Comparison of ENCODE assay signal across 27 cellular contexts in genomic region chr1:160149235-160149634, GRCh38. TPM values are rescaled to one million over a fixed set of nuclear protein-coding genes. Genes with fewer than 3 reads are reported as not detected.
DNase-seq lines count a peak whose midpoint lies in the region; ATAC-seq and TF ChIP-seq lines count a peak whose summit lies in the region.
"Had no signal": no experiment of that assay in that cellular context is flagged by ENCODE, and none has a peak within 500 bp of the region (broad histone marks: within the 10 kb centered on the region; RNA-seq: fewer than 3 reads in every experiment).

No MANE protein-coding gene starts in this region.

- no peaks in the 10 kb centered on the region for H3K36me3 ChIP-seq in endodermal cell (ENCODE audit: control insufficient read depth, insufficient read depth, low read length)
- H3K36me3 ChIP-seq: adrenal gland, MG63 had no signal

- H3K9me3 ChIP-seq in endodermal cell (ENCODE audit: control insufficient read depth, low read length): no peaks in the 10 kb centered on the region
- H3K9me3 ChIP-seq: adrenal gland, MG63 had no signal

- no peak overlapping the region for H3K4me3 ChIP-seq in AG10803 (ENCODE audit: low read length)
- no peak overlapping the region for H3K4me3 ChIP-seq in endodermal cell (ENCODE audit: low read length)
- H3K4me3 ChIP-seq: adrenal gland, MG63 had no signal

- no peaks in the 10 kb centered on the region for H3K4me1 ChIP-seq in endodermal cell (ENCODE audit: control insufficient read depth, insufficient read depth, low read length)
- H3K4me1 ChIP-seq: parathyroid adenoma had no signal

- H3K36me3 Mint-ChIP-seq in endodermal cell (ENCODE audit: low read depth): no peaks in the 10 kb centered on the region
- H3K36me3 Mint-ChIP-seq: memory B cell; naive thymus-derived CD8-positive, alpha-beta T cell had no signal

- no peak for TF ChIP-seq CTCF in AG10803 (conservative IDR thresholded peaks at IDR 0.05; ENCODE audit: low read length)
- no peak for TF ChIP-seq CTCF in endodermal cell (conservative IDR thresholded peaks at IDR 0.05)

- peaks cover 2% of the 10 kb centered on the region for H3K4me1 Mint-ChIP-seq in endodermal cell
- H3K4me1 Mint-ChIP-seq: activated CD4-positive, alpha-beta memory T cell treated with anti-CD3 and anti-CD28 coated beads, Interleukin-2, amount 10 ng/mL, durations not matched to agents 7 days and 5 days had no signal

- H3K27me3 Mint-ChIP-seq in endodermal cell (ENCODE audit: insufficient read depth): peaks cover 8% of the 10 kb centered on the region

- DNase-seq in AG10803 (ENCODE audit: low read depth): peak; percentile 40
- peak; percentile 25 for DNase-seq in RKO (ENCODE audit: low spot score)
- peak; percentile 27 for DNase-seq in fibroblast of peridontal ligament (ENCODE audit: extremely low read depth)
- DNase-seq in endodermal cell: no peak
- DNase-seq: activated CD4-positive, alpha-beta memory T cell treated with anti-CD3 and anti-CD28 coated beads, Interleukin-2, amount 10 ng/mL, durations not matched to agents 7 days and 5 days; activated CD4-positive, CD25-positive, alpha-beta regulatory T cell; activated gamma-delta T cell; activated T-cell treated with anti-CD3 and anti-CD28 coated beads for 4 hours; central memory CD4-positive, alpha-beta T cell; GDM1; kidney glomerular epithelial cell; MG63; naive thymus-derived CD8-positive, alpha-beta T cell; NCI-H1436; NCI-H524 treated with DMSO at 0.1 percent for 48 hours; substantia nigra; T1000 had no signal

- H3K9ac ChIP-seq in endodermal cell (ENCODE audit: extremely low read depth, low read length, poor library complexity, severe bottlenecking): no peak overlapping the region
- H3K9ac ChIP-seq: parathyroid adenoma had no signal

- no peaks in the 10 kb centered on the region for H3K27me3 ChIP-seq in endodermal cell (ENCODE audit: control insufficient read depth, insufficient read depth, low read length, poor library complexity, severe bottlenecking)
- H3K27me3 ChIP-seq: adrenal gland, MG63 had no signal

- H3K27ac ChIP-seq in endodermal cell (ENCODE audit: low read depth, low read length): no peak overlapping the region
- H3K27ac ChIP-seq: C4-2B, HL-60, parathyroid adenoma, RWPE1 had no signal

- H3K9me3 Mint-ChIP-seq in endodermal cell: no peaks in the 10 kb centered on the region
- H3K9me3 Mint-ChIP-seq: activated CD4-positive, alpha-beta memory T cell treated with anti-CD3 and anti-CD28 coated beads, Interleukin-2, amount 10 ng/mL, durations not matched to agents 7 days and 5 days; memory B cell; naive thymus-derived CD8-positive, alpha-beta T cell had no signal

- H3K27ac Mint-ChIP-seq in endodermal cell: no peak overlapping the region
- H3K27ac Mint-ChIP-seq: activated CD4-positive, alpha-beta memory T cell treated with anti-CD3 and anti-CD28 coated beads, Interleukin-2, amount 10 ng/mL, durations not matched to agents 7 days and 5 days; memory B cell; naive thymus-derived CD8-positive, alpha-beta T cell had no signal

- H3K4me3 Mint-ChIP-seq in endodermal cell: no peak overlapping the region
- H3K4me3 Mint-ChIP-seq: activated CD4-positive, alpha-beta memory T cell treated with anti-CD3 and anti-CD28 coated beads, Interleukin-2, amount 10 ng/mL, durations not matched to agents 7 days and 5 days; memory B cell; naive thymus-derived CD8-positive, alpha-beta T cell had no signal

- ATAC-seq in GM21786 (IDR thresholded peaks at IDR 0.05; ENCODE audit: unreplicated experiment) (no peak), HG02642 (IDR thresholded peaks at IDR 0.05; ENCODE audit: poor library complexity, unreplicated experiment) (no peak)
- ATAC-seq: esophagus mucosa; naive thymus-derived CD8-positive, alpha-beta T cell had no signal

RNA-seq across cellular contexts. Expression of gene ATP1A4, which starts 2.2 kb away (rescaled TPM):
- total RNA-seq in endodermal cell: under 1 TPM; 0.55 to 0.75 TPM
- 0.85 TPM for polyA plus RNA-seq in endodermal cell (2013, experiment 1 of 2)
- polyA plus RNA-seq in endodermal cell (2013, experiment 2 of 2): 0.95 TPM
- total RNA-seq: esophagus mucosa; glomerular endothelial cell; naive thymus-derived CD8-positive, alpha-beta T cell had no signal
- polyA plus RNA-seq: naive thymus-derived CD8-positive, alpha-beta T cell had no signal

RNA-seq across cellular contexts. Expression of gene ATP1A2, which starts 33.7 kb away (rescaled TPM):
- 1 to 10 TPM; 3.0 to 3.2 TPM for total RNA-seq in endodermal cell
- polyA plus RNA-seq in endodermal cell (2013, experiment 1 of 2): 130 TPM
- polyA plus RNA-seq in endodermal cell (2013, experiment 2 of 2): 110 TPM
- total RNA-seq: activated CD4-positive, alpha-beta memory T cell treated with anti-CD3 and anti-CD28 coated beads, Interleukin-2, amount 10 ng/mL, durations not matched to agents 7 days and 5 days; glomerular endothelial cell; naive thymus-derived CD8-positive, alpha-beta T cell had no signal
- polyA plus RNA-seq: naive thymus-derived CD8-positive, alpha-beta T cell had no signal

RNA-seq across cellular contexts. Expression of gene CASQ1, which starts 41.1 kb away (rescaled TPM):
- total RNA-seq in endodermal cell: under 1 TPM; 0.29 to 0.77 TPM
- polyA plus RNA-seq in endodermal cell (2013, experiment 1 of 2): 0.96 TPM
- polyA plus RNA-seq in endodermal cell (2013, experiment 2 of 2): 1.0 TPM
- total RNA-seq: glomerular endothelial cell; naive thymus-derived CD8-positive, alpha-beta T cell had no signal
- polyA plus RNA-seq: naive thymus-derived CD8-positive, alpha-beta T cell had no signal

RNA-seq across cellular contexts. Expression of gene IGSF8, which starts 50.8 kb away (rescaled TPM):
- total RNA-seq in endodermal cell: 10 to 100 TPM; 34.5 to 35.9 TPM
- polyA plus RNA-seq in endodermal cell (2013, experiment 1 of 2): 42.1 TPM
- 37.2 TPM for polyA plus RNA-seq in endodermal cell (2013, experiment 2 of 2)

RNA-seq across cellular contexts. Expression of gene PEA15, which starts 55.9 kb away (rescaled TPM):
- total RNA-seq in endodermal cell: 10 to 100 TPM; 55.9 to 56.3 TPM
- polyA plus RNA-seq in endodermal cell (2013, experiment 1 of 2): 393 TPM
- polyA plus RNA-seq in endodermal cell (2013, experiment 2 of 2): 402 TPM
